1 cellular context compared by ENCODE assay signal in the genomic region with DNA sequence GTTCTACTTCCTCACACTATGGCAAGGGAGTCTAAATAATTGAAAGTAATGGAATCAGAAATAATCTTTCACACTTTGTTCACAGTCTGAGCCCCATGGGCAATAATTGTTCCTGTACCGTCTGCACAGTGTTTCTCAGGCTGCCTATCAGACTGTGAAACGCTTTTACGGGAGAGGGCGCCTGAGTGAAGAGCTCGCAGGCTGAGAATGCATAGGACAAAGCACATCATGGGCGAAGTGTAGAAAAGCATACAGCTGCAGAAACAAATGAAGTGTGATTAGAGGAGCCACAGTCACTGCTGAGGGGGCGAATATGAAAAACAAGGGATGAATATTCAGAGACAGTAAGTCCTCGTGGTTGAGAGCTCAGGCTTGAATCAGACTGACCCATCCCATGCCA.
TF ChIP-seq lines count a peak whose summit lies in the region.

No MANE protein-coding gene starts in this region.

TF ChIP-seq in GM23338, 12 proteins besides CTCF, POLR2A, EP300 and RAD21 (continued from another document):
- no peak for TF ChIP-seq REST (IDR thresholded peaks at IDR 0.05; ENCODE audit: unreplicated experiment)
- TF ChIP-seq, protein P1, sequence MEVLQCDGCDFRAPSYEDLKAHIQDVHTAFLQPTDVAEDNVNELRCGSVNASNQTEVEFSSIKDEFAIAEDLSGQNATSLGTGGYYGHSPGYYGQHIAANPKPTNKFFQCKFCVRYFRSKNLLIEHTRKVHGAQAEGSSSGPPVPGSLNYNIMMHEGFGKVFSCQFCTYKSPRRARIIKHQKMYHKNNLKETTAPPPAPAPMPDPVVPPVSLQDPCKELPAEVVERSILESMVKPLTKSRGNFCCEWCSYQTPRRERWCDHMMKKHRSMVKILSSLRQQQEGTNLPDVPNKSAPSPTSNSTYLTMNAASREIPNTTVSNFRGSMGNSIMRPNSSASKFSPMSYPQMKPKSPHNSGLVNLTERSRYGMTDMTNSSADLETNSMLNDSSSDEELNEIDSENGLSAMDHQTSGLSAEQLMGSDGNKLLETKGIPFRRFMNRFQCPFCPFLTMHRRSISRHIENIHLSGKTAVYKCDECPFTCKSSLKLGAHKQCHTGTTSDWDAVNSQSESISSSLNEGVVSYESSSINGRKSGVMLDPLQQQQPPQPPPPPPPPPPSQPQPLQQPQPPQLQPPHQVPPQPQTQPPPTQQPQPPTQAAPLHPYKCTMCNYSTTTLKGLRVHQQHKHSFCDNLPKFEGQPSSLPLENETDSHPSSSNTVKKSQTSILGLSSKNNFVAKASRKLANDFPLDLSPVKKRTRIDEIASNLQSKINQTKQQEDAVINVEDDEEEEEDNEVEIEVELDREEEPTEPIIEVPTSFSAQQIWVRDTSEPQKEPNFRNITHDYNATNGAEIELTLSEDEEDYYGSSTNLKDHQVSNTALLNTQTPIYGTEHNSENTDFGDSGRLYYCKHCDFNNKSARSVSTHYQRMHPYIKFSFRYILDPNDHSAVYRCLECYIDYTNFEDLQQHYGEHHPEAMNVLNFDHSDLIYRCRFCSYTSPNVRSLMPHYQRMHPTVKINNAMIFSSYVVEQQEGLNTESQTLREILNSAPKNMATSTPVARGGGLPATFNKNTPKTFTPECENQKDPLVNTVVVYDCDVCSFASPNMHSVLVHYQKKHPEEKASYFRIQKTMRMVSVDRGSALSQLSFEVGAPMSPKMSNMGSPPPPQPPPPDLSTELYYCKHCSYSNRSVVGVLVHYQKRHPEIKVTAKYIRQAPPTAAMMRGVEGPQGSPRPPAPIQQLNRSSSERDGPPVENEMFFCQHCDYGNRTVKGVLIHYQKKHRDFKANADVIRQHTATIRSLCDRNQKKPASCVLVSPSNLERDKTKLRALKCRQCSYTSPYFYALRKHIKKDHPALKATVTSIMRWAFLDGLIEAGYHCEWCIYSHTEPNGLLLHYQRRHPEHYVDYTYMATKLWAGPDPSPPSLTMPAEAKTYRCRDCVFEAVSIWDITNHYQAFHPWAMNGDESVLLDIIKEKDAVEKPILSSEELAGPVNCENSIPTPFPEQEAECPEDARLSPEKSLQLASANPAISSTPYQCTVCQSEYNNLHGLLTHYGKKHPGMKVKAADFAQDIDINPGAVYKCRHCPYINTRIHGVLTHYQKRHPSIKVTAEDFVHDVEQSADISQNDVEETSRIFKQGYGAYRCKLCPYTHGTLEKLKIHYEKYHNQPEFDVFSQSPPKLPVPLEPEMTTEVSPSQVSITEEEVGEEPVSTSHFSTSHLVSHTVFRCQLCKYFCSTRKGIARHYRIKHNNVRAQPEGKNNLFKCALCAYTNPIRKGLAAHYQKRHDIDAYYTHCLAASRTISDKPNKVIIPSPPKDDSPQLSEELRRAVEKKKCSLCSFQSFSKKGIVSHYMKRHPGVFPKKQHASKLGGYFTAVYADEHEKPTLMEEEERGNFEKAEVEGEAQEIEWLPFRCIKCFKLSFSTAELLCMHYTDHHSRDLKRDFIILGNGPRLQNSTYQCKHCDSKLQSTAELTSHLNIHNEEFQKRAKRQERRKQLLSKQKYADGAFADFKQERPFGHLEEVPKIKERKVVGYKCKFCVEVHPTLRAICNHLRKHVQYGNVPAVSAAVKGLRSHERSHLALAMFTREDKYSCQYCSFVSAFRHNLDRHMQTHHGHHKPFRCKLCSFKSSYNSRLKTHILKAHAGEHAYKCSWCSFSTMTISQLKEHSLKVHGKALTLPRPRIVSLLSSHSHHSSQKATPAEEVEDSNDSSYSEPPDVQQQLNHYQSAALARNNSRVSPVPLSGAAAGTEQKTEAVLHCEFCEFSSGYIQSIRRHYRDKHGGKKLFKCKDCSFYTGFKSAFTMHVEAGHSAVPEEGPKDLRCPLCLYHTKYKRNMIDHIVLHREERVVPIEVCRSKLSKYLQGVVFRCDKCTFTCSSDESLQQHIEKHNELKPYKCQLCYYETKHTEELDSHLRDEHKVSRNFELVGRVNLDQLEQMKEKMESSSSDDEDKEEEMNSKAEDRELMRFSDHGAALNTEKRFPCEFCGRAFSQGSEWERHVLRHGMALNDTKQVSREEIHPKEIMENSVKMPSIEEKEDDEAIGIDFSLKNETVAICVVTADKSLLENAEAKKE (CRISPR knock-in tag; IDR thresholded peaks at IDR 0.05), result no peak
